Comparison of ENCODE assay signal across 32 cellular contexts in the genomic region with DNA sequence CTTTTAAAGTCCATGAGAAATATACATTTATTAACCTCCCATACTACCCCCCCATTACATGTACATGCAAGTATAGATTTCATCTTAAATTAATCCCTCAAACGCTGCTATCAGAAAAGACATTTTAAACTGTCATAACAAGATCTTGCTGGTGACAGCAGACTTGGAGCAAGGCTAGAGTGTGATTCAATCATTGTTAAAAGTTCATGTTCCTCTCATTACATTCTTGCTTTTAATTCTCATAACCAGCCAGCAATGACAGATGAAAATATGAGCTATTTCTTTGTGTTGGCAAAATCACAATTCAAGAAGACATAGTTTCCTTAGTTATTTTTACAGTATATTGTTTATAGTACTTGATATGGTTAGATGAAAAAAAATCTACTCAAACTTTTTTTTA.
DNase-seq lines count a peak whose midpoint lies in the region; ATAC-seq, FAIRE-seq and TF ChIP-seq lines count a peak whose summit lies in the region.
"Had no signal": no experiment of that assay in that cellular context is flagged by ENCODE, and none has a peak within 500 bp of the region (broad histone marks: within the 10 kb centered on the region; RNA-seq: fewer than 3 reads in every experiment).

No MANE protein-coding gene starts in this region.

- H3K9me2 ChIP-seq in MM.1S (replicated peaks; ENCODE audit: insufficient read depth, low read length): no peaks in the 10 kb centered on the region

- H3F3A ChIP-seq in MM.1S (ENCODE audit: insufficient read depth, low read length): peaks cover 17% of the 10 kb centered on the region

- H3K9me3 ChIP-seq in MM.1S (replicated peaks; ENCODE audit: insufficient read depth, low read length): no peaks in the 10 kb centered on the region
- H3K9me3 ChIP-seq in GM12878 (replicated peaks; ENCODE audit: control insufficient read depth, insufficient read depth, low read length): no peaks in the 10 kb centered on the region
- H3K9me3 ChIP-seq: BE2C, esophagus squamous epithelium, gastroesophageal sphincter, SJSA1, transverse colon had no signal

- TF ChIP-seq CTCF in MM.1S (IDR thresholded peaks at IDR 0.05; ENCODE audit: low read length) (no peak), GM12878 (IDR thresholded peaks at IDR 0.05 in 2 of 3, conservative IDR thresholded peaks at IDR 0.05 in 1 of 3; ENCODE audit: control insufficient read depth in 2 of 3, extremely low read depth in 1 of 3, insufficient read depth in 1 of 3, low read depth in 3 of 3, low read length in 3 of 3) (no peak), mesothelial cell of epicardium (IDR thresholded peaks at IDR 0.05; ENCODE audit: unreplicated experiment) (no peak)

- no peak for TF ChIP-seq RAD21 in GM12878 (IDR thresholded peaks at IDR 0.05; ENCODE audit: insufficient read depth, low read depth, low read length)

- H3K4me1 ChIP-seq in MM.1S (ENCODE audit: low read length): peaks cover 32% of the 10 kb centered on the region
- H3K4me1 ChIP-seq in GM12878 (ENCODE audit: control insufficient read depth, insufficient read depth, low read length): no peaks in the 10 kb centered on the region
- H3K4me1 ChIP-seq: BE2C, neural progenitor cell, stomach had no signal

- RAD21 ChIA-PET in GM12878 (lab: Charles Lee; ENCODE audit: unreplicated experiment): interaction anchor here (0.5 to 4.6 kb wide), 8 partner anchors 9 to 490 kb away, joined by 3 to 37 read pairs (median 12); no protein-coding TSS in a partner anchor

- POLR2A ChIA-PET in GM12878 (lab: Charles Lee): no interaction called here
- POLR2A ChIA-PET in activated CD4-positive, alpha-beta memory T cell treated with anti-CD3 and anti-CD28 coated beads for 36 hours (lab: Charles Lee): no interaction called here

- H3K9ac ChIP-seq in MM.1S (ENCODE audit: low read length) (peak overlapping the region; percentile 60; the same call in 1 of the 2 replicates), GM12878 (ENCODE audit: control insufficient read depth, insufficient read depth, low read length) (no peak overlapping the region)
- H3K9ac ChIP-seq: neural progenitor cell had no signal

- H3K36me3 Mint-ChIP-seq in mesothelial cell of epicardium: no peaks in the 10 kb centered on the region
- no peaks in the 10 kb centered on the region for H3K36me3 Mint-ChIP-seq in activated CD4-positive, alpha-beta memory T cell treated with anti-CD3 and anti-CD28 coated beads for 36 hours
- H3K36me3 Mint-ChIP-seq: activated naive CD4-positive, alpha-beta T cell treated with anti-CD3 and anti-CD28 coated beads, Interleukin-2, amount 10 ng/mL, durations not matched to agents 7 days and 5 days; CD8-positive, alpha-beta T cell; neural progenitor cell; T-cell had no signal

- in situ Hi-C loops in GM12878 (cut with MboI): no loop called here

- DNase-seq in EH (ENCODE audit: low read depth) (peak; percentile 56), MM.1S (no peak), GM12878 (ENCODE audit: low read depth, low spot score) (no peak), mesothelial cell of epicardium (ENCODE audit: low spot score in 2 of 2, unreplicated experiment in 2 of 2) (no peak)
- no peak for DNase-seq in activated CD4-positive, CD25-positive, alpha-beta regulatory T cell treated with anti-CD3 and anti-CD28 coated beads, Interleukin-2, amount 50 U/mL, for 72 hours
- DNase-seq in activated CD4-positive, alpha-beta memory T cell treated with anti-CD3 and anti-CD28 coated beads for 36 hours: no peak
- DNase-seq: activated CD4-positive, alpha-beta T cell treated with anti-CD3 and anti-CD28 coated beads for 48 hours; activated naive CD4-positive, alpha-beta T cell treated with anti-CD3 and anti-CD28 coated beads, Interleukin-2, amount 10 ng/mL, durations not matched to agents 7 days and 5 days; anterior cingulate cortex; BE2C; CD8-positive, alpha-beta T cell; endodermal cell; esophagus squamous epithelium; H9; hippocampal formation; KBM-7; NCI-H1105 treated with DMSO at 0.1 percent for 48 hours; NCI-H187 treated with DMSO at 0.1 percent for 48 hours; NCI-H2171; NCI-H510A; right cardiac atrium; stomach; T-cell; transverse colon; WERI-Rb-1 had no signal

- peak overlapping the region; percentile 93 for H3K27ac ChIP-seq in MM.1S (ENCODE audit: low read length)
- H3K27ac ChIP-seq in GM12878 (ENCODE audit: control insufficient read depth, insufficient read depth): no peak overlapping the region
- H3K27ac ChIP-seq: esophagus squamous epithelium, gastroesophageal sphincter, neural progenitor cell, SJSA1, stomach, transverse colon, WERI-Rb-1 had no signal

- H4K20me1 ChIP-seq in MM.1S (ENCODE audit: insufficient read depth, low read length) (no peaks in the 10 kb centered on the region), GM12878 (ENCODE audit: control insufficient read depth, insufficient read depth) (no peaks in the 10 kb centered on the region)

- peak overlapping the region; percentile 68 for H3K27ac Mint-ChIP-seq in mesothelial cell of epicardium
- no peak overlapping the region for H3K27ac Mint-ChIP-seq in activated CD4-positive, alpha-beta memory T cell treated with anti-CD3 and anti-CD28 coated beads for 36 hours
- H3K27ac Mint-ChIP-seq: activated naive CD4-positive, alpha-beta T cell treated with anti-CD3 and anti-CD28 coated beads, Interleukin-2, amount 10 ng/mL, durations not matched to agents 7 days and 5 days; CD8-positive, alpha-beta T cell; dendritic cell treated with granulocyte-macrophage colony-stimulating factor and Interleukin-4, amounts not matched to agents 40 ng/mL and 50 ng/mL, for 4 days; H9; neural progenitor cell; T-cell had no signal

- CTCF ChIA-PET in GM12878 (lab: Yijun Ruan, JAX): interaction anchor here (4.6 to 5.8 kb wide), 3 partner anchors 19 to 156 kb away, joined by 41 to 48 read pairs (median 48); no protein-coding TSS in a partner anchor
- CTCF ChIA-PET in activated CD4-positive, alpha-beta memory T cell treated with anti-CD3 and anti-CD28 coated beads for 36 hours (lab: Charles Lee): interaction anchor here (2.2 kb wide), 1 partner anchor 61 kb away, joined by 11 read pairs; no protein-coding TSS in a partner anchor

- SMC1A ChIA-PET in GM12878 (lab: Charles Lee; ENCODE audit: uncharacterized antibody, unreplicated experiment): interaction anchor here (0.7 to 5.4 kb wide), 9 partner anchors 14 to 316 kb away, joined by 3 to 47 read pairs (median 5); no protein-coding TSS in a partner anchor

- peak overlapping the region; percentile 62 for H2AFZ ChIP-seq in MM.1S (ENCODE audit: low read length)
- no peak overlapping the region for H2AFZ ChIP-seq in GM12878 (ENCODE audit: control insufficient read depth, low read depth, low read length)
- H2AFZ ChIP-seq: neural progenitor cell had no signal

- 0% methylated on average over 1 of the region's 1 CpG for WGBS in GM12878 (ENCODE audit: insufficient coverage, insufficient replicate concordance, low lambda C conversion rate, missing lambda C conversion rate)

- H3K4me3 ChIP-seq in MM.1S (ENCODE audit: low read length): peak overlapping the region; percentile 33; the same call in 1 of the 2 replicates
- H3K4me3 ChIP-seq in GM12878: no peak overlapping the region
- H3K4me3 ChIP-seq: esophagus squamous epithelium, gastroesophageal sphincter, neural progenitor cell, SJSA1, smooth muscle cell, stomach, transverse colon had no signal

- intact Hi-C loops in GM12878 (cut with micrococcal nuclease; ENCODE audit: unreplicated experiment): loop anchor here (10.0 kb wide), 1 partner anchor 421 kb away; no protein-coding TSS in a partner anchor
- intact Hi-C loops in activated CD4-positive, alpha-beta memory T cell treated with anti-CD3 and anti-CD28 coated beads for 36 hours (cut with micrococcal nuclease): loop anchor here (1.0 to 5.0 kb wide), 5 partner anchors 49 to 463 kb away; no protein-coding TSS in a partner anchor

- H3K27me3 ChIP-seq in MM.1S (replicated peaks; ENCODE audit: insufficient read depth, low read length) (no peaks in the 10 kb centered on the region), GM12878 (replicated peaks in 1 of 2; ENCODE audit: control insufficient read depth in 2 of 2, insufficient read depth in 2 of 2, low read length in 1 of 2) (no peaks in the 10 kb centered on the region)
- H3K27me3 ChIP-seq: BE2C, esophagus squamous epithelium, gastroesophageal sphincter, neural progenitor cell, SJSA1, stomach, transverse colon had no signal

- 0 out of 3 replicates have a peak, but pooled peaks have one; percentile 4 for ATAC-seq in GM12878
- ATAC-seq in GM21367 (IDR thresholded peaks at IDR 0.05; ENCODE audit: unreplicated experiment): no peak
- ATAC-seq in GM21737 (IDR thresholded peaks at IDR 0.05; ENCODE audit: unreplicated experiment): no peak
- ATAC-seq: CD8-positive, alpha-beta T cell; gastroesophageal sphincter; T-cell had no signal

- no peak for TF ChIP-seq EP300 in GM12878 (IDR thresholded peaks at IDR 0.05; ENCODE audit: borderline replicate concordance in 1 of 2, control insufficient read depth in 1 of 2, low read depth in 2 of 2, low read length in 2 of 2)

- BruUV-seq in GM12878 (replicated peaks; lab: Mats Ljungman, UMichigan): no TSS peak

- H3K36me3 ChIP-seq in MM.1S (replicated peaks; ENCODE audit: insufficient read depth, low read length) (no peaks in the 10 kb centered on the region), GM12878 (ENCODE audit: control insufficient read depth in 2 of 2, insufficient read depth in 2 of 2, low read length in 1 of 2) (no peaks in the 10 kb centered on the region)
- H3K36me3 ChIP-seq: BE2C, esophagus squamous epithelium, gastroesophageal sphincter, neural progenitor cell, SJSA1, stomach, transverse colon, WERI-Rb-1 had no signal

- H3K9me3 Mint-ChIP-seq in mesothelial cell of epicardium: peaks cover 2% of the 10 kb centered on the region
- H3K9me3 Mint-ChIP-seq in activated CD4-positive, alpha-beta memory T cell treated with anti-CD3 and anti-CD28 coated beads for 36 hours: no peaks in the 10 kb centered on the region
- H3K9me3 Mint-ChIP-seq: activated naive CD4-positive, alpha-beta T cell treated with anti-CD3 and anti-CD28 coated beads, Interleukin-2, amount 10 ng/mL, durations not matched to agents 7 days and 5 days; CD8-positive, alpha-beta T cell; H9; neural progenitor cell; T-cell had no signal

- peaks cover 55% of the 10 kb centered on the region for H3K4me1 Mint-ChIP-seq in mesothelial cell of epicardium
- H3K4me1 Mint-ChIP-seq in activated CD4-positive, alpha-beta memory T cell treated with anti-CD3 and anti-CD28 coated beads for 36 hours (ENCODE audit: low read depth): peaks cover 20% of the 10 kb centered on the region
- H3K4me1 Mint-ChIP-seq: activated naive CD4-positive, alpha-beta T cell treated with anti-CD3 and anti-CD28 coated beads, Interleukin-2, amount 10 ng/mL, durations not matched to agents 7 days and 5 days had no signal

- H3K4me3 Mint-ChIP-seq in mesothelial cell of epicardium: no peak overlapping the region
- no peak overlapping the region for H3K4me3 Mint-ChIP-seq in activated CD4-positive, alpha-beta memory T cell treated with anti-CD3 and anti-CD28 coated beads for 36 hours
- H3K4me3 Mint-ChIP-seq: activated naive CD4-positive, alpha-beta T cell treated with anti-CD3 and anti-CD28 coated beads, Interleukin-2, amount 10 ng/mL, durations not matched to agents 7 days and 5 days; CD8-positive, alpha-beta T cell; dendritic cell treated with granulocyte-macrophage colony-stimulating factor and Interleukin-4, amounts not matched to agents 40 ng/mL and 50 ng/mL, for 4 days; endodermal cell; H9; neural progenitor cell; T-cell had no signal

- peak overlapping the region; percentile 89 for H3K4me2 ChIP-seq in MM.1S (ENCODE audit: low read depth, low read length)
- no peak overlapping the region for H3K4me2 ChIP-seq in GM12878 (ENCODE audit: control insufficient read depth, insufficient read depth)
- H3K4me2 ChIP-seq: neural progenitor cell, smooth muscle cell had no signal

- H3K79me2 ChIP-seq in MM.1S (ENCODE audit: low read length) (no peaks in the 10 kb centered on the region), GM12878 (ENCODE audit: control insufficient read depth, insufficient read depth, low read length) (no peaks in the 10 kb centered on the region)

- no peak for FAIRE-seq in GM12878 (lab: Jason Lieb, UNC)

- H3K27me3 Mint-ChIP-seq in mesothelial cell of epicardium (ENCODE audit: low read depth): no peaks in the 10 kb centered on the region
- no peaks in the 10 kb centered on the region for H3K27me3 Mint-ChIP-seq in activated CD4-positive, alpha-beta memory T cell treated with anti-CD3 and anti-CD28 coated beads for 36 hours
- H3K27me3 Mint-ChIP-seq: dendritic cell treated with granulocyte-macrophage colony-stimulating factor and Interleukin-4, amounts not matched to agents 40 ng/mL and 50 ng/mL, for 4 days had no signal

- TF ChIP-seq POLR2A in GM12878 (IDR thresholded peaks at IDR 0.05; ENCODE audit: low read depth, low read length): no peak
